In genomic region chr10:72625608-72626443, GRCh38 we compare ENCODE assay signal across 8 cellular contexts. TPM values are rescaled to one million over a fixed set of nuclear protein-coding genes. Genes with fewer than 3 reads are reported as not detected.
DNase-seq lines count a peak whose midpoint lies in the region; ATAC-seq lines count a peak whose summit lies in the region.

Gene MICU1, minus strand, starts transcription at chr10:72626079. Its CDS starts 59,286 bp downstream, at chr10:72566793.

- no peaks in the 10 kb centered on the region for H4K20me1 ChIP-seq in BLaER1

- H3K36me3 ChIP-seq in BLaER1, result no peaks in the 10 kb centered on the region

- peak within 1 kb of the TSS; percentile 68 for H3K27ac ChIP-seq in BLaER1

- no peaks in the 10 kb centered on the region for H3K27me3 ChIP-seq in BLaER1

- H3K4me1 ChIP-seq in BLaER1, result peaks cover 24% of the 10 kb centered on the region

- H3K4me3 ChIP-seq in BLaER1, result peak within 1 kb of the TSS; percentile 93

- peak within 1 kb of the TSS; percentile 81 for H3K9ac ChIP-seq in BLaER1

- H3K9me3 ChIP-seq in BLaER1, result no peaks in the 10 kb centered on the region

- peak; percentile 86 for ATAC-seq in GM19328 (IDR thresholded peaks at IDR 0.05; ENCODE audit: unreplicated experiment)
- ATAC-seq in HG03520 (IDR thresholded peaks at IDR 0.05; ENCODE audit: unreplicated experiment), result peak; percentile 85
- ATAC-seq in left lobe of liver, result peak; percentile 100

- H3K4me2 ChIP-seq in BLaER1, result peak within 1 kb of the TSS; percentile 78

- peak; percentile 92 for DNase-seq in NCI-H748 (lab: John Stamatoyannopoulos, UW; ENCODE audit: unreplicated experiment)
- DNase-seq in activated CD4-positive, alpha-beta T cell treated with anti-CD3 and anti-CD28 coated beads, Interleukin-2, amount 50 U/mL, for 1 hour, result peak; percentile 90
- DNase-seq in dedifferentiated amniotic fluid mesenchymal stem cell (ENCODE audit: extremely low spot score), result peak; percentile 96
- peak; percentile 96 for DNase-seq in left lobe of liver (ENCODE audit: low spot score)
- peak; percentile 96 for DNase-seq in stimulated activated CD4-positive, alpha-beta T cell treated with anti-CD3 and anti-CD28 coated beads, Interleukin-2, amount 100 ng/mL, for 4 hours (ENCODE audit: low read depth)

RNA-seq across cellular contexts. Expression of gene MICU1, which starts in this region (rescaled TPM):
- 41.8 TPM for total RNA-seq in left lobe of liver

Comparison
In these comparisons a context has a peak if more than half of its experiments do, and no peak if none do; other contexts are left out.
1. Peak in every context shown above with its lines: DNase-seq, ATAC-seq, H3K4me3 ChIP-seq and H3K27ac ChIP-seq.